In the genomic region with DNA sequence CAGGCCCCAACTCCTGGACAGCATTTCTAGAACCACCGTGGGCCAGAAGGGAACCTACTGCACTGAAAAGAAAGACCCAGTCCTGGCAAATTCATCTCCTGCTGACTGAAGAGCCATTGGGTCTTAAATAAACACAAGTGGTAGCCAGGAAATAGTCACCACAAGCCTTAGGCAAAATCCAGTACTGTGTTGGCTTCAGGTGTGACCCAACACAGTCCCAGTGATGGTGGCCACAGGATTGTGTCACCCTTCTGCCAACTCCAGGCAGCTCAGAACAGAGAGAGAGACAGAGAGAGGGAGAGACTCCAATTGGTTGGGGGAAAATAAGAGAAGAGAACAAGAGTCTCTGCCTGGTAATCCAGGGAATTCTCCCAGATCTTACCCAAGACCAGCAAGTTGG, we compare ENCODE assay signal across 16 cellular contexts. TPM values are rescaled to one million over a fixed set of nuclear protein-coding genes. Genes with fewer than 3 reads are reported as not detected.
A peak's percentile ranks its signal among the peaks of the same experiment; 100 is the strongest.
DNase-seq lines count a peak whose midpoint lies in the region; ATAC-seq and TF ChIP-seq lines count a peak whose summit lies in the region.
"Had no signal": no experiment of that assay in that cellular context is flagged by ENCODE, and none has a peak within 500 bp of the region (broad histone marks: within the 10 kb centered on the region; RNA-seq: fewer than 3 reads in every experiment).

No MANE protein-coding gene starts in this region.

- H3K4ac ChIP-seq in trophoblast cell (ENCODE audit: low read depth, low read length) = no peak overlapping the region

- H3K23ac ChIP-seq in trophoblast cell (ENCODE audit: low read length) = no peak overlapping the region

- no peak for TF ChIP-seq CTCF in RWPE2 (IDR thresholded peaks at IDR 0.05; ENCODE audit: poor library complexity, severe bottlenecking)
- no peak for TF ChIP-seq CTCF in left lung (IDR thresholded peaks at IDR 0.05)
- TF ChIP-seq CTCF in SK-N-SH (IDR thresholded peaks at IDR 0.05) = no peak

- no peak overlapping the region for H3K4me3 Mint-ChIP-seq in activated CD4-positive, alpha-beta T cell treated with anti-CD3 and anti-CD28 coated beads, Interleukin-2, amount 10 ng/mL, durations not matched to agents 24 days and 14 days
- H3K4me3 Mint-ChIP-seq: CD8-positive, alpha-beta memory T cell had no signal

- no peak overlapping the region for H2AK5ac ChIP-seq in trophoblast cell (ENCODE audit: low read length)

- H2BK120ac ChIP-seq in trophoblast cell (ENCODE audit: insufficient read depth, low read length, poor library complexity) = no peak overlapping the region

- intact Hi-C loops in left lung (cut with DNase I) = no loop called here
- intact Hi-C loops in activated CD4-positive, alpha-beta T cell treated with anti-CD3 and anti-CD28 coated beads, Interleukin-2, amount 10 ng/mL, durations not matched to agents 24 days and 14 days (cut with micrococcal nuclease) = no loop called here

- H3K9me2 ChIP-seq in SK-N-SH = no peaks in the 10 kb centered on the region

- no peak for TF ChIP-seq RAD21 in SK-N-SH (IDR thresholded peaks at IDR 0.05; ENCODE audit: low read length)

- H3K79me1 ChIP-seq in trophoblast cell (ENCODE audit: low read length) = no peaks in the 10 kb centered on the region

- no peak overlapping the region for H3K27ac Mint-ChIP-seq in activated CD4-positive, alpha-beta T cell treated with anti-CD3 and anti-CD28 coated beads, Interleukin-2, amount 10 ng/mL, durations not matched to agents 24 days and 14 days
- H3K27ac Mint-ChIP-seq: CD8-positive, alpha-beta memory T cell had no signal

- H3K9ac ChIP-seq in trophoblast cell (ENCODE audit: low read length) (no peak overlapping the region), SK-N-SH (no peak overlapping the region)
- H3K9ac ChIP-seq: BLaER1 had no signal

- peaks cover 4% of the 10 kb centered on the region for H3K9me3 Mint-ChIP-seq in activated CD4-positive, alpha-beta T cell treated with anti-CD3 and anti-CD28 coated beads, Interleukin-2, amount 10 ng/mL, durations not matched to agents 24 days and 14 days
- H3K9me3 Mint-ChIP-seq: CD8-positive, alpha-beta memory T cell had no signal

- no peak overlapping the region for H2BK12ac ChIP-seq in trophoblast cell (ENCODE audit: low read length)

- peaks cover 2% of the 10 kb centered on the region for H3K36me3 Mint-ChIP-seq in activated CD4-positive, alpha-beta T cell treated with anti-CD3 and anti-CD28 coated beads, Interleukin-2, amount 10 ng/mL, durations not matched to agents 24 days and 14 days (ENCODE audit: low read depth)

- H3K27ac ChIP-seq in RWPE2 (ENCODE audit: poor library complexity, severe bottlenecking) (no peak overlapping the region), left lung (no peak overlapping the region), trophoblast cell (ENCODE audit: low read depth, low read length) (no peak overlapping the region), SK-N-SH (ENCODE audit: low read depth in 2 of 2, low read length in 1 of 2) (no peak overlapping the region)
- H3K27ac ChIP-seq: BLaER1, HL-60 had no signal

- DNase-seq in ELR (ENCODE audit: low read depth) (peak; percentile 20), RWPE2 (ENCODE audit: low spot score) (no peak), left lung (no peak), trophoblast cell (peak; percentile 8 to 29), SK-N-SH (no peak)
- no peak for DNase-seq in activated CD4-positive, alpha-beta T cell treated with anti-CD3 and anti-CD28 coated beads, Interleukin-2, amount 10 ng/mL, durations not matched to agents 24 days and 14 days
- DNase-seq: 8988T; Caco-2; CD8-positive, alpha-beta memory T cell; DND-41; GF-D8; GOT3 had no signal

- H3F3A ChIP-seq in SK-N-SH (replicated peaks; ENCODE audit: insufficient read depth) = peaks cover 3% of the 10 kb centered on the region

- no peaks in the 10 kb centered on the region for H3K27me3 Mint-ChIP-seq in activated CD4-positive, alpha-beta T cell treated with anti-CD3 and anti-CD28 coated beads, Interleukin-2, amount 10 ng/mL, durations not matched to agents 24 days and 14 days

- POLR2A ChIA-PET in SK-N-SH (lab: Yijun Ruan, JAX) = interaction anchor here (0.7 kb wide), 1 partner anchor 130 kb away, joined by 4 read pairs; no protein-coding TSS in a partner anchor

- no peaks in the 10 kb centered on the region for H4K20me1 ChIP-seq in SK-N-SH (ENCODE audit: insufficient read depth)
- H4K20me1 ChIP-seq: BLaER1 had no signal

- H3K79me2 ChIP-seq in trophoblast cell (ENCODE audit: control insufficient read depth, insufficient read depth, low read length, poor library complexity) (no peaks in the 10 kb centered on the region), SK-N-SH (ENCODE audit: insufficient read depth) (peaks cover 81% of the 10 kb centered on the region)

- CTCF ChIA-PET in SK-N-SH (lab: Yijun Ruan, JAX) = no interaction called here

- H3K4me1 ChIP-seq in RWPE2 (ENCODE audit: insufficient read depth, poor library complexity, severe bottlenecking) (no peaks in the 10 kb centered on the region), left lung (no peaks in the 10 kb centered on the region), trophoblast cell (ENCODE audit: control insufficient read depth in 1 of 2, insufficient read depth in 2 of 2, low read length in 2 of 2) (no peaks in the 10 kb centered on the region), SK-N-SH (ENCODE audit: control insufficient read depth in 1 of 2, insufficient read depth in 2 of 2, low read depth in 1 of 2, low read length in 1 of 2) (no peaks in the 10 kb centered on the region)
- H3K4me1 ChIP-seq: BLaER1, Caco-2, HAP-1 had no signal

- H2AFZ ChIP-seq in trophoblast cell (ENCODE audit: insufficient read depth, low read length, poor library complexity) (no peak overlapping the region), SK-N-SH (ENCODE audit: low read depth) (no peak overlapping the region)

- no peak for TF ChIP-seq EP300 in SK-N-SH (IDR thresholded peaks at IDR 0.05; ENCODE audit: borderline replicate concordance in 1 of 2, low read depth in 1 of 2, low read length in 1 of 2)

- H3K4me2 ChIP-seq in trophoblast cell (ENCODE audit: low read length) = no peak overlapping the region
- no peak overlapping the region for H3K4me2 ChIP-seq in SK-N-SH
- H3K4me2 ChIP-seq: BLaER1 had no signal

- H3K9me3 ChIP-seq in RWPE2 (ENCODE audit: severe bottlenecking) = no peaks in the 10 kb centered on the region
- H3K9me3 ChIP-seq in left lung = no peaks in the 10 kb centered on the region
- peaks cover 3% of the 10 kb centered on the region for H3K9me3 ChIP-seq in trophoblast cell (ENCODE audit: insufficient read depth, low read depth, low read length)
- H3K9me3 ChIP-seq in SK-N-SH = no peaks in the 10 kb centered on the region
- H3K9me3 ChIP-seq: Caco-2, HAP-1 had no signal

- H3K18ac ChIP-seq in trophoblast cell (ENCODE audit: low read length) = no peak overlapping the region

- no peak overlapping the region for H3K14ac ChIP-seq in trophoblast cell (ENCODE audit: low read length)

- no peak overlapping the region for H3K4me3 ChIP-seq in RWPE2 (ENCODE audit: severe bottlenecking)
- no peak overlapping the region for H3K4me3 ChIP-seq in left lung
- H3K4me3 ChIP-seq in trophoblast cell (ENCODE audit: low read depth, low read length) = no peak overlapping the region
- no peak overlapping the region for H3K4me3 ChIP-seq in SK-N-SH (ENCODE audit: low read depth in 2 of 2, low read length in 1 of 2)
- H3K4me3 ChIP-seq: BLaER1, HAP-1 had no signal

- no peak overlapping the region for H4K91ac ChIP-seq in trophoblast cell (ENCODE audit: low read depth, low read length)

- no peaks in the 10 kb centered on the region for H3K4me1 Mint-ChIP-seq in activated CD4-positive, alpha-beta T cell treated with anti-CD3 and anti-CD28 coated beads, Interleukin-2, amount 10 ng/mL, durations not matched to agents 24 days and 14 days
- H3K4me1 Mint-ChIP-seq: CD8-positive, alpha-beta memory T cell had no signal

- H3K27me3 ChIP-seq in RWPE2 (ENCODE audit: insufficient read depth, poor library complexity, severe bottlenecking) = no peaks in the 10 kb centered on the region
- no peaks in the 10 kb centered on the region for H3K27me3 ChIP-seq in left lung
- no peaks in the 10 kb centered on the region for H3K27me3 ChIP-seq in trophoblast cell (ENCODE audit: insufficient read depth, low read length)
- no peaks in the 10 kb centered on the region for H3K27me3 ChIP-seq in SK-N-SH (ENCODE audit: insufficient read depth)
- H3K27me3 ChIP-seq: BLaER1 had no signal

- whole genome bisulfite sequencing in trophoblast cell (ENCODE audit: extremely low coverage, insufficient coverage, insufficient read length) = no CpG with 5 or more reads among the region's 1 CpG
- 100% methylated on average over 1 of the region's 1 CpG for WGBS in SK-N-SH (ENCODE audit: low lambda C conversion rate)

- H2BK5ac ChIP-seq in trophoblast cell (ENCODE audit: low read depth, low read length, poor library complexity) = no peak overlapping the region

- no peak overlapping the region for H4K8ac ChIP-seq in trophoblast cell (ENCODE audit: low read depth, low read length)

- H4K12ac ChIP-seq in trophoblast cell (ENCODE audit: low read depth, low read length) = no peak overlapping the region

- ATAC-seq in RWPE2 (ENCODE audit: low read depth) (0 out of 3 replicates have a peak, but pooled peaks have one; percentile 35), left lung (peak; percentile 33), HG02588 (IDR thresholded peaks at IDR 0.05; ENCODE audit: unreplicated experiment) (no peak)

- H3K36me3 ChIP-seq in RWPE2 (ENCODE audit: low read depth) (peaks cover 7% of the 10 kb centered on the region; the same call in 1 of the 2 replicates), left lung (no peaks in the 10 kb centered on the region), trophoblast cell (ENCODE audit: control insufficient read depth in 1 of 2, insufficient read depth in 2 of 2, low read length in 2 of 2) (no peaks in the 10 kb centered on the region), SK-N-SH (replicated peaks in 1 of 2; ENCODE audit: control insufficient read depth in 1 of 2, insufficient read depth in 2 of 2, low read length in 1 of 2) (peaks cover 0 to 8% of the 10 kb centered on the region in 2 experiments)
- H3K36me3 ChIP-seq: HAP-1 had no signal

TF ChIP-seq in SK-N-SH, 30 proteins besides CTCF, POLR2A, EP300 and RAD21 (continues in another document):
- TF ChIP-seq GABPA (IDR thresholded peaks at IDR 0.05; ENCODE audit: low read depth) (no peak), USF1 (IDR thresholded peaks at IDR 0.05; ENCODE audit: borderline replicate concordance, low read depth) (no peak), RFX5 (IDR thresholded peaks at IDR 0.05; ENCODE audit: low read length) (no peak)

RNA-seq across cellular contexts. Expression of gene NEDD4, which starts 23.1 kb away (rescaled TPM):
- 10 to 100 TPM; 15.0 to 16.7 TPM for total RNA-seq in left lung
- 10.1 and 10.8 TPM in 2 replicates for polyA plus RNA-seq in trophoblast cell (2013)
- total RNA-seq in activated CD4-positive, alpha-beta T cell treated with anti-CD3 and anti-CD28 coated beads, Interleukin-2, amount 10 ng/mL, durations not matched to agents 24 days and 14 days = 9.5 and 10.7 TPM in 2 replicates
- polyA plus RNA-seq in SK-N-SH (2012; rRNA removed) = 12.9 and 17.3 TPM in 2 replicates
- 17.6 and 18.6 TPM in 2 replicates for polyA plus RNA-seq in SK-N-SH (2012; cell fraction: cytosol; rRNA removed)
- polyA plus RNA-seq in SK-N-SH (2012; cell fraction: nucleus; rRNA removed) = 9.1 and 21.0 TPM in 2 replicates

Comparison
In these comparisons a context has a peak if more than half of its experiments do, and no peak if none do; other contexts are left out.
1. DNase-seq: peak in ELR (single experiment) and trophoblast cell (2 of 2); none in RWPE2 (single experiment), left lung (0 of 2), activated CD4-positive, alpha-beta T cell treated with anti-CD3 and anti-CD28 coated beads, Interleukin-2, amount 10 ng/mL, durations not matched to agents 24 days and 14 days (single experiment) and SK-N-SH (single experiment).